In genomic region chr14:37257651-37258050, GRCh38 we compare ENCODE assay signal across 17 cellular contexts.
"Had no signal": no experiment of that assay in that cellular context is flagged by ENCODE, and none has a peak within 500 bp of the region (broad histone marks: within the 10 kb centered on the region; RNA-seq: fewer than 3 reads in every experiment).

No MANE protein-coding gene starts in this region.

- H3K36me3 ChIP-seq: ovary had no signal

- ATAC-seq: right cardiac atrium had no signal

- H3K4me3 ChIP-seq: coronary artery, ovary had no signal

- H3K27ac ChIP-seq: coronary artery, ovary had no signal

- H3K27me3 ChIP-seq: ovary had no signal

- H3K9me3 ChIP-seq: ovary had no signal

- H3K36me3 Mint-ChIP-seq: naive B cell had no signal

- H3K4me1 Mint-ChIP-seq: naive B cell had no signal

- H3K4me3 Mint-ChIP-seq: endodermal cell, naive B cell had no signal

- H3K27ac Mint-ChIP-seq: endodermal cell, naive B cell had no signal

- DNase-seq: effector CD4-positive, alpha-beta T cell; endodermal cell; erythroblast; foreskin melanocyte; head of caudate nucleus; hippocampal formation; kidney glomerular epithelial cell; mesendoderm; naive B cell; nucleus accumbens; ovary; right cardiac atrium; small intestine; stimulated activated CD4-positive, alpha-beta T cell treated with anti-CD3 and anti-CD28 coated beads, Interleukin-2, amount 100 ng/mL, for 48 hours; stimulated activated naive CD4-positive, alpha-beta T cell treated with Interleukin-2 at 50 U/mL for 16 hours; trophoblast cell had no signal

- H3K9me3 Mint-ChIP-seq: endodermal cell, naive B cell had no signal
